ENCODE assay signal across 8 cellular contexts in the genomic region with DNA sequence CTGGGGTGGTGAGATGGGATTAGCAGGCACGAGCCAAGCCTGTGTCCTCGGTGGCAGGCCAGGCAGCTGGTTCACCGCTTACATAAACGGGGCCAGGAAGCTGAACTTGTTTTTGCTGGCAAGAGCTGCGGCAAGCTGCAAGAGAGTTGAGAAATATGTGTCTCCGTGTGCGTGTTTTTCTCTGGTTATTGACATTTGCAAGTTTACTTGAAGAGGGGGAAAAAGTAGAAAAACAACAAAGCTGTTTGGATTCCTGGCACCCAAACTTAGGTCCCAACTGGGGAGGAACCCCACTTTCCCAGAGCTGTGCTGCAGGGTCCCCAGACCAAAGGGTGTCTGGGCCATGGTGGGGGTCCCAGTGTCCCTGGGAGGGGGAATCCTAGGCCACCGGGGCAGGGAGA. TPM values are rescaled to one million over a fixed set of nuclear protein-coding genes. Genes with fewer than 3 reads are reported as not detected.
DNase-seq lines count a peak whose midpoint lies in the region; ATAC-seq, FAIRE-seq and TF ChIP-seq lines count a peak whose summit lies in the region.

No MANE protein-coding gene starts in this region.

- peak; percentile 84 for DNase-seq in H4 (ENCODE audit: low spot score)
- peak; percentile 92 to 98 for DNase-seq in dermis microvascular lymphatic vessel endothelial cell (ENCODE audit: low read depth in 2 of 2)
- DNase-seq in middle frontal gyrus (ENCODE audit: extremely low spot score, low spot score), result peak; percentile 30
- DNase-seq in upper lobe of right lung, result peak; percentile 90
- DNase-seq in D721Med (ENCODE audit: insufficient read length, low spot score), result no peak
- no peak for DNase-seq in NK-92 (lab: John Stamatoyannopoulos, UW; ENCODE audit: unreplicated experiment)

- H3K4me1 ChIP-seq in upper lobe of right lung, result peaks cover 67% of the 10 kb centered on the region

- H3K36me3 ChIP-seq in upper lobe of right lung, result no peaks in the 10 kb centered on the region

- H3K4me3 ChIP-seq in upper lobe of right lung, result peak overlapping the region; percentile 25

- no peaks in the 10 kb centered on the region for H3K9me3 ChIP-seq in upper lobe of right lung

- TF ChIP-seq CTCF in upper lobe of right lung (IDR thresholded peaks at IDR 0.05) (no peak), D721Med (IDR thresholded peaks at IDR 0.05; ENCODE audit: insufficient read depth, missing control alignments) (no peak)

- intact Hi-C loops in upper lobe of right lung (cut with DNase I), result no loop called here

- ATAC-seq in SK-N-SH treated with all-trans-retinoic acid at 6 μM for 48 hours (peak; percentile 59), upper lobe of right lung (peak; percentile 73), HG03432 (IDR thresholded peaks at IDR 0.05; ENCODE audit: unreplicated experiment) (no peak)

- no peaks in the 10 kb centered on the region for H3K27me3 ChIP-seq in upper lobe of right lung

- no peak for FAIRE-seq in D721Med (lab: Jason Lieb, UNC)

- H3K27ac ChIP-seq in upper lobe of right lung, result peak overlapping the region; percentile 93

TF ChIP-seq in SK-N-SH treated with all-trans-retinoic acid at 6 μM for 48 hours, 23 proteins besides CTCF, POLR2A, EP300 and RAD21:
- no peak for TF ChIP-seq ZFP30 (CRISPR knock-in tag; IDR thresholded peaks at IDR 0.05)
- no peak for TF ChIP-seq CSDC2 (CRISPR knock-in tag; IDR thresholded peaks at IDR 0.05)
- no peak for TF ChIP-seq ZNF8 (CRISPR knock-in tag; IDR thresholded peaks at IDR 0.05)
- 0 out of 2 replicates have a peak, but pooled peaks have one; percentile 27 for TF ChIP-seq OSR1 (CRISPR knock-in tag; IDR thresholded peaks at IDR 0.05)
- TF ChIP-seq ZNF565 (CRISPR knock-in tag; conservative IDR thresholded peaks at IDR 0.05; ENCODE audit: low read depth), result no peak

RNA-seq across cellular contexts. Expression of a gene that starts 14.5 kb away (rescaled TPM):
- total RNA-seq in H4 (2014; rRNA removed; shearing (Covaris generic)), result 6.6 and 7.3 TPM in 2 replicates
- 11.3 and 12.7 TPM in 2 replicates for total RNA-seq in dermis microvascular lymphatic vessel endothelial cell
- 60.2 TPM for total RNA-seq in upper lobe of right lung

Comparison
In these comparisons a context has a peak if more than half of its experiments do, and no peak if none do; other contexts are left out.
1. DNase-seq: peak in H4 (single experiment), dermis microvascular lymphatic vessel endothelial cell (2 of 2), middle frontal gyrus (single experiment) and upper lobe of right lung (single experiment); none in D721Med (single experiment) and NK-92 (single experiment).